11 cellular contexts compared by ENCODE assay signal in genomic region chr12:24911284-24911791, GRCh38. TPM values are rescaled to one million over a fixed set of nuclear protein-coding genes. Genes with fewer than 3 reads are reported as not detected.
DNase-seq lines count a peak whose midpoint lies in the region; TF ChIP-seq lines count a peak whose summit lies in the region.
"Had no signal": no experiment of that assay in that cellular context is flagged by ENCODE, and none has a peak within 500 bp of the region (broad histone marks: within the 10 kb centered on the region; RNA-seq: fewer than 3 reads in every experiment).

No MANE protein-coding gene starts in this region.

- H3K4me1 ChIP-seq in SJSA1 (replicated peaks) (peaks cover 42% of the 10 kb centered on the region), fibroblast of lung (ENCODE audit: control insufficient read depth, extremely low read depth, insufficient read depth, low read length) (peaks cover 9% of the 10 kb centered on the region), neuronal stem cell (ENCODE audit: control insufficient read depth in 2 of 2, insufficient read depth in 1 of 2, low read depth in 1 of 2, low read length in 2 of 2) (peaks cover 5 to 9% of the 10 kb centered on the region in 2 donors)
- no peaks in the 10 kb centered on the region for H3K4me1 ChIP-seq in CD8-positive, alpha-beta memory T cell (ENCODE audit: insufficient read depth, low read length)
- H3K4me1 ChIP-seq: upper lobe of right lung had no signal

- H3K9ac ChIP-seq in fibroblast of lung (ENCODE audit: insufficient read depth, low read length) (no peak overlapping the region), neuronal stem cell (ENCODE audit: low read depth, low read length, poor library complexity) (no peak overlapping the region)

- CTCF ChIA-PET in CD8-positive, alpha-beta memory T cell (lab: Charles Lee): no interaction called here

- H3K4me3 ChIP-seq in SJSA1 (no peak overlapping the region), fibroblast of lung (replicated peaks in 1 of 4; ENCODE audit: control extremely low read depth in 1 of 4, insufficient read depth in 1 of 4, low read depth in 3 of 4, low read length in 4 of 4) (no peak overlapping the region), neuronal stem cell (ENCODE audit: low read length in 2 of 2) (no peak overlapping the region)
- no peak overlapping the region for H3K4me3 ChIP-seq in CD8-positive, alpha-beta memory T cell (ENCODE audit: low read length)
- H3K4me3 ChIP-seq: upper lobe of right lung had no signal

- peaks cover 3% of the 10 kb centered on the region for H3K79me1 ChIP-seq in neuronal stem cell (ENCODE audit: low read depth, low read length)

- H4K91ac ChIP-seq in neuronal stem cell (ENCODE audit: low read depth, low read length, poor library complexity): no peak overlapping the region

- peak; percentile 46 for DNase-seq in GM04504 (ENCODE audit: low read depth)
- DNase-seq in SJSA1 (ENCODE audit: low read depth in 1 of 2, low spot score in 2 of 2): peak; percentile 87 to 89
- peak; percentile 74 to 94 for DNase-seq in fibroblast of lung (ENCODE audit: low read depth in 2 of 2)
- DNase-seq in putamen (ENCODE audit: low spot score): peak; percentile 20
- no peak for DNase-seq in neuronal stem cell (ENCODE audit: low spot score)
- DNase-seq in activated effector memory CD4-positive, alpha-beta T cell treated with Interleukin-2 at 50 U/mL for 16 hours: no peak
- DNase-seq in activated T-cell treated with anti-CD3 and anti-CD28 coated beads, Interleukin-2, amount 50 U/mL, for 1 hour: no peak
- no peak for DNase-seq in CD8-positive, alpha-beta memory T cell
- DNase-seq: NCI-H2081, upper lobe of right lung had no signal

- TF ChIP-seq CTCF in fibroblast of lung (conservative IDR thresholded peaks at IDR 0.05 in 1 of 2, IDR thresholded peaks at IDR 0.05 in 1 of 2; ENCODE audit: low read depth in 1 of 2, low read length in 2 of 2): no peak

- no peak overlapping the region for H3K23ac ChIP-seq in neuronal stem cell (ENCODE audit: low read depth, low read length, poor library complexity)

- H3K36me3 ChIP-seq in SJSA1: peaks cover 13% of the 10 kb centered on the region
- H3K36me3 ChIP-seq in fibroblast of lung (ENCODE audit: control insufficient read depth, insufficient read depth, low read length): no peaks in the 10 kb centered on the region
- peaks cover 0 to 29% of the 10 kb centered on the region in 2 donors for H3K36me3 ChIP-seq in neuronal stem cell (replicated peaks in 1 of 2; ENCODE audit: control insufficient read depth in 2 of 2, insufficient read depth in 2 of 2, low read length in 2 of 2)
- H3K36me3 ChIP-seq in CD8-positive, alpha-beta memory T cell (ENCODE audit: insufficient read depth, low read length): no peaks in the 10 kb centered on the region
- H3K36me3 ChIP-seq: upper lobe of right lung had no signal

- H3K27me3 Mint-ChIP-seq in CD8-positive, alpha-beta memory T cell: no peaks in the 10 kb centered on the region

- H3K4me2 ChIP-seq in fibroblast of lung (ENCODE audit: extremely low read depth, insufficient read depth, low read length) (peak overlapping the region; percentile 44), neuronal stem cell (ENCODE audit: insufficient read depth, low read length, poor library complexity, severe bottlenecking) (no peak overlapping the region)

- H3K14ac ChIP-seq in neuronal stem cell (ENCODE audit: low read length): no peak overlapping the region

- POLR2A ChIA-PET in CD8-positive, alpha-beta memory T cell (lab: Charles Lee): no interaction called here

- H2BK120ac ChIP-seq in neuronal stem cell (ENCODE audit: low read depth, low read length): no peak overlapping the region

- H3K18ac ChIP-seq in neuronal stem cell (ENCODE audit: low read length): no peak overlapping the region

- H3K27me3 ChIP-seq in SJSA1 (replicated peaks) (no peaks in the 10 kb centered on the region), fibroblast of lung (ENCODE audit: control insufficient read depth, insufficient read depth, low read length) (no peaks in the 10 kb centered on the region), neuronal stem cell (ENCODE audit: control insufficient read depth in 3 of 3, insufficient read depth in 3 of 3, low read depth in 1 of 3, low read length in 3 of 3) (no peaks in the 10 kb centered on the region)
- H3K27me3 ChIP-seq in CD8-positive, alpha-beta memory T cell (ENCODE audit: insufficient read depth, low read length, poor library complexity, severe bottlenecking): no peaks in the 10 kb centered on the region
- H3K27me3 ChIP-seq: upper lobe of right lung had no signal

- H2AFZ ChIP-seq in fibroblast of lung (ENCODE audit: low read length) (no peak overlapping the region), neuronal stem cell (ENCODE audit: low read length) (no peak overlapping the region)

- H3K4me1 Mint-ChIP-seq in CD8-positive, alpha-beta memory T cell: no peaks in the 10 kb centered on the region

- no peak overlapping the region for H3K4me3 Mint-ChIP-seq in CD8-positive, alpha-beta memory T cell

- H2AK5ac ChIP-seq in neuronal stem cell (ENCODE audit: low read depth, low read length): no peak overlapping the region

- peaks cover 4% of the 10 kb centered on the region for H3K79me2 ChIP-seq in fibroblast of lung (ENCODE audit: control insufficient read depth, insufficient read depth, low read length)

- H2BK15ac ChIP-seq in neuronal stem cell (ENCODE audit: low read length): no peak overlapping the region

- no peak overlapping the region for H4K8ac ChIP-seq in neuronal stem cell (ENCODE audit: low read depth, low read length)

- H2BK12ac ChIP-seq in neuronal stem cell (ENCODE audit: low read length): no peak overlapping the region

- H3K27ac Mint-ChIP-seq in CD8-positive, alpha-beta memory T cell: peak overlapping the region in 1 of 8 donors; percentile 9

- H3K9me3 ChIP-seq in SJSA1 (replicated peaks) (peaks cover 7% of the 10 kb centered on the region; the same call in 1 of the 2 replicates), fibroblast of lung (ENCODE audit: control insufficient read depth, insufficient read depth, low read depth, low read length) (no peaks in the 10 kb centered on the region), neuronal stem cell (replicated peaks in 1 of 2; ENCODE audit: control insufficient read depth in 2 of 2, insufficient read depth in 1 of 2, low read depth in 1 of 2, low read length in 2 of 2) (no peaks in the 10 kb centered on the region)
- no peaks in the 10 kb centered on the region for H3K9me3 ChIP-seq in CD8-positive, alpha-beta memory T cell (ENCODE audit: low read length)
- H3K9me3 ChIP-seq: upper lobe of right lung had no signal

- no peaks in the 10 kb centered on the region for H4K20me1 ChIP-seq in fibroblast of lung (ENCODE audit: control insufficient read depth, extremely low read depth, insufficient read depth, low read length)

- H3K36me3 Mint-ChIP-seq in CD8-positive, alpha-beta memory T cell: no peaks in the 10 kb centered on the region

- no peak overlapping the region for H2BK5ac ChIP-seq in neuronal stem cell (ENCODE audit: low read length)

- no peaks in the 10 kb centered on the region for H3K9me3 Mint-ChIP-seq in CD8-positive, alpha-beta memory T cell

- WGBS in neuronal stem cell (ENCODE audit: extremely low coverage in 2 of 2, insufficient read length in 2 of 2, insufficient replicate concordance in 1 of 2), 2 donors: no CpG with 5 or more reads among the region's 9 CpGs

- H3K4ac ChIP-seq in neuronal stem cell (ENCODE audit: low read length): no peak overlapping the region

- peak overlapping the region; percentile 54 for H3K27ac ChIP-seq in SJSA1
- peak overlapping the region; percentile 61 for H3K27ac ChIP-seq in fibroblast of lung (ENCODE audit: insufficient read depth, low read length)
- no peak overlapping the region for H3K27ac ChIP-seq in neuronal stem cell (replicated peaks; ENCODE audit: low read length)
- no peak overlapping the region for H3K27ac ChIP-seq in CD8-positive, alpha-beta memory T cell (ENCODE audit: low read depth, low read length)
- H3K27ac ChIP-seq: upper lobe of right lung, VCaP had no signal

RNA-seq across cellular contexts. Expression of gene BCAT1, which starts 37.6 kb away (rescaled TPM):
- total RNA-seq in SJSA1 (2014; rRNA removed; shearing (Covaris generic)): 102 and 107 TPM in 2 replicates
- total RNA-seq in fibroblast of lung: 93.7 and 162 TPM in 2 replicates
- polyA plus RNA-seq in fibroblast of lung: 27.8 and 31.9 TPM in 2 replicates
- polyA plus RNA-seq in fibroblast of lung (2012): 48.1 and 50.3 TPM in 2 replicates
- 34.4 and 47.2 TPM in 2 replicates for polyA minus RNA-seq in fibroblast of lung (ENCODE audit: low replicate concordance)
- 78.2 TPM for polyA plus RNA-seq in neuronal stem cell (2013, experiment 1 of 2)
- 82.5 TPM for polyA plus RNA-seq in neuronal stem cell (2013, experiment 2 of 2)
- 10 to 100 TPM; 24.2 to 26.5 TPM for total RNA-seq in CD8-positive, alpha-beta memory T cell
- 0.58 TPM for polyA plus RNA-seq in CD8-positive, alpha-beta memory T cell

Comparison
In these comparisons a context has a peak if more than half of its experiments do, and no peak if none do; other contexts are left out.
1. DNase-seq: peak in GM04504 (single experiment), SJSA1 (2 of 2), fibroblast of lung (2 of 2) and putamen (single experiment); none in neuronal stem cell (single experiment), activated effector memory CD4-positive, alpha-beta T cell treated with Interleukin-2 at 50 U/mL for 16 hours (single experiment), activated T-cell treated with anti-CD3 and anti-CD28 coated beads, Interleukin-2, amount 50 U/mL, for 1 hour (single experiment) and CD8-positive, alpha-beta memory T cell (0 of 5).
2. H3K27ac ChIP-seq: peak in SJSA1 (single experiment) and fibroblast of lung (single experiment); none in neuronal stem cell (single experiment) and CD8-positive, alpha-beta memory T cell (single experiment).